ENCODE assay signal across 28 cellular contexts in the genomic region with DNA sequence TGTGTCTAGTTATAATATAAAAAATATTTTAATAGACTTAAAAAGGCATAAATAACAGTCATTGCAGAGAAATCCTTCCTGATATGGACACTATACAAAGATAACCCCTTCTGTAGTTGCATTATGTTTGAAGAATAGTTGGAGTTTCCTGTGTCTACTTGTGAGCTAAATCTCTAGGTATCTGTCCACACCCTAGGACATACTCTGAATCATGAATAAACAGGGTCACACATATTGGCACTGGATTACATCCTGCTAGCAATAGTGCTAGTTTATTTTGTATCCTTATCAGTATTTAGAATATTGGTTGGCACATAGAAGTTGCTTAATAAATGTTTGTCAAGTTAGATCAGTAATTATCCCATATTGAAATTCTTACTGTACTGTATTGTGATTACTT.
"Had no signal": no experiment of that assay in that cellular context is flagged by ENCODE, and none has a peak within 500 bp of the region (broad histone marks: within the 10 kb centered on the region; RNA-seq: fewer than 3 reads in every experiment).

No MANE protein-coding gene starts in this region.

- H3K27ac ChIP-seq: ascending aorta had no signal

- ATAC-seq: activated CD4-positive, alpha-beta T cell treated with anti-CD3 and anti-CD28 coated beads for 36 hours; activated CD8-positive, alpha-beta memory T cell treated with anti-CD3 and anti-CD28 coated beads, Interleukin-2, amount 10 ng/mL, durations not matched to agents 7 days and 5 days; activated CD8-positive, alpha-beta T cell treated with anti-CD3 and anti-CD28 coated beads, Interleukin-2, amount 10 ng/mL, durations not matched to agents 7 days and 5 days; activated naive CD4-positive, alpha-beta T cell treated with anti-CD3 and anti-CD28 coated beads, Interleukin-2, amount 50 U/mL, for 72 hours; effector memory CD8-positive, alpha-beta T cell; esophagus mucosa had no signal

- DNase-seq: activated CD4-positive, alpha-beta memory T cell treated with anti-CD3 and anti-CD28 coated beads for 36 hours; activated CD4-positive, alpha-beta T cell treated with anti-CD3 and anti-CD28 coated beads for 36 hours; activated CD4-positive, alpha-beta T cell treated with anti-CD3 and anti-CD28 coated beads, Interleukin-2, amount 10 ng/mL, durations not matched to agents 24 days and 14 days; activated CD4-positive, CD25-positive, alpha-beta regulatory T cell; activated CD4-positive, CD25-positive, alpha-beta regulatory T cell treated with anti-CD3 and anti-CD28 coated beads, Interleukin-2, amount 50 U/mL, for 72 hours; activated CD8-positive, alpha-beta memory T cell treated with anti-CD3 and anti-CD28 coated beads, Interleukin-2, amount 10 ng/mL, durations not matched to agents 7 days and 5 days; activated CD8-positive, alpha-beta memory T cell treated with anti-CD3 and anti-CD28 coated beads, Interleukin-2, amount 50 U/mL, for 4 hours; activated CD8-positive, alpha-beta T cell treated with anti-CD3 and anti-CD28 coated beads, Interleukin-2, amount 10 ng/mL, durations not matched to agents 7 days and 5 days; activated effector memory CD4-positive, alpha-beta T cell treated with anti-CD3 and anti-CD28 coated beads, Interleukin-2, amount 50 U/mL, for 16 hours; activated naive CD4-positive, alpha-beta T cell; activated naive CD4-positive, alpha-beta T cell treated with anti-CD3 and anti-CD28 coated beads, Interleukin-2, amount 10 ng/mL, durations not matched to agents 7 days and 5 days; activated naive CD8-positive, alpha-beta T cell treated with anti-CD3 and anti-CD28 coated beads, Interleukin-2, amount 10 ng/mL, durations not matched to agents 7 days and 5 days; activated T-cell treated with anti-CD3 and anti-CD28 coated beads, Interleukin-2, amount 50 U/mL, for 1 hour; activated T-cell treated with anti-CD3 and anti-CD28 coated beads, Interleukin-2, amount 50 U/mL, for 48 hours; caudate nucleus; cortex of kidney; dermis blood vessel endothelial cell; effector CD4-positive, alpha-beta T cell; effector memory CD8-positive, alpha-beta T cell; foreskin fibroblast; head of caudate nucleus; hippocampal formation; T-helper 2 cell had no signal

- H3K4me3 ChIP-seq: ascending aorta had no signal

- FAIRE-seq: colon, frontal cortex had no signal

- H3K36me3 ChIP-seq: ascending aorta had no signal

- H3K27me3 ChIP-seq: ascending aorta had no signal
